ENCODE assay signal across 17 cellular contexts in the genomic region with DNA sequence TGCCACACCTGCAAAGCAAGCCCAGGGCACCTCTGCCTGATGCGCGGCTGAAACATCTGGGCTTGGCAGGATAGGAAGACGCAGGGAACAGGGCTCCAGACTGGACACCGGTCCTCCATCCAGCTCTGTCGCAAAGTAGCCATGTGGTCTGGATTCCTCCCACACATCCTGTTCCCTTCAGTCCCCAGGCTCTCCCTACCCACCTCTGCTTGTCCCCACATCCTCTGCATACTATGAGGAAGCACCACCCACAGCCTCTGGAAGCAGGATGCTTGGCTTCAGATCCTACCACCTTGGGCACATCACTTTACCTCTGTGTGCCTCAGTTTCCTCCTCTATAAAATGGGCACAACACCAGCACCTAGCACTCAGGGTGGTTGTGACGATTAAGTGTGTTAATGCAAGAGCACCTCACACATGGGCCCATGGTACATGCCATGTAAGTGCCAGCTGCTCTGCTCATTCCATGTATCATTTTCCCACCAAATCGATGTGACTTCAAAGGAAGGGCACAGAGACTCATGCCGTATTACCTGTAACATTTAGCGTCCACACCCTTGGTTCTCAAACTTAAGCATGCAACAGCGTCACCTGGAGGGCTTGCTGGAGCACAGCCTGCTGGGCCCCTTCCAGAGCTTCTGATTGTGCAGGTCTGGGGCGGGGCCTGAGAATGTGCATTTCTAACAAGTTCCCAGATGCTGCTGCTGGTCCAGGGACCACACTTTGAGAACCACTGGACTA.
A peak's percentile ranks its signal among the peaks of the same experiment; 100 is the strongest.
DNase-seq lines count a peak whose midpoint lies in the region; ATAC-seq, FAIRE-seq and TF ChIP-seq lines count a peak whose summit lies in the region.
"Had no signal": no experiment of that assay in that cellular context is flagged by ENCODE, and none has a peak within 500 bp of the region (broad histone marks: within the 10 kb centered on the region; RNA-seq: fewer than 3 reads in every experiment).

No MANE protein-coding gene starts in this region.

- H3K36me3 Mint-ChIP-seq in MCF 10A (ENCODE audit: insufficient read depth, unreplicated experiment) (peaks cover 5% of the 10 kb centered on the region), Calu3 (ENCODE audit: insufficient read depth, unreplicated experiment) (no peaks in the 10 kb centered on the region)
- H3K36me3 Mint-ChIP-seq in activated CD8-positive, alpha-beta T cell treated with anti-CD3 and anti-CD28 coated beads, Interleukin-2, amount 10 ng/mL, durations not matched to agents 7 days and 5 days (ENCODE audit: low read depth) = no peaks in the 10 kb centered on the region

- intact Hi-C loops in MCF 10A (cut with micrococcal nuclease) (no loop called here), mammary epithelial cell (cut with micrococcal nuclease) (no loop called here), Calu3 (cut with micrococcal nuclease; ENCODE audit: unreplicated experiment) (no loop called here)

- H2AFZ ChIP-seq in mammary epithelial cell (ENCODE audit: low read depth, low read length) = no peak overlapping the region

- TF ChIP-seq POLR2A in H54 (IDR thresholded peaks at IDR 0.05; ENCODE audit: low read depth, low read length) = no peak

- dilution Hi-C loops in mammary epithelial cell (cut with HindIII; ENCODE audit: low sequenced_read_pairs) = no loop called here

- no peaks in the 10 kb centered on the region for H3K36me3 ChIP-seq in mammary epithelial cell (ENCODE audit: insufficient read depth, low read length)
- H3K36me3 ChIP-seq: gastrocnemius medialis had no signal

- in situ Hi-C loops in mammary epithelial cell (cut with MboI; ENCODE audit: low sequenced_read_pairs in 2 of 2) = no loop called here

- H3K4me1 ChIP-seq in mammary epithelial cell (ENCODE audit: insufficient read depth, low read length) = no peaks in the 10 kb centered on the region
- H3K4me1 ChIP-seq: gastrocnemius medialis had no signal

- H3K4me3 ChIP-seq in mammary epithelial cell (replicated peaks in 1 of 3; ENCODE audit: insufficient read depth in 1 of 3, low read depth in 2 of 3, low read length in 3 of 3) = no peak overlapping the region
- H3K4me3 ChIP-seq: gastrocnemius medialis had no signal

- H3K4me2 ChIP-seq in mammary epithelial cell (ENCODE audit: insufficient read depth, low read depth, low read length) = no peak overlapping the region

- WGBS in mammary epithelial cell (ENCODE audit: low coverage, missing lambda C conversion rate) = 49% methylated on average over 11 of the region's 11 CpGs

- H4K20me1 ChIP-seq in mammary epithelial cell (ENCODE audit: insufficient read depth, low read length) = no peaks in the 10 kb centered on the region

- no peak overlapping the region for H3K9ac ChIP-seq in mammary epithelial cell (ENCODE audit: insufficient read depth, low read length)

- POLR2A ChIA-PET in MCF 10A (lab: Yijun Ruan, JAX) = interaction anchor here (0.6 kb wide), 1 partner anchor 8 kb away, joined by 3 read pairs; no protein-coding TSS in a partner anchor
- POLR2A ChIA-PET in activated CD8-positive, alpha-beta T cell treated with anti-CD3 and anti-CD28 coated beads, Interleukin-2, amount 10 ng/mL, durations not matched to agents 7 days and 5 days (lab: Charles Lee) = no interaction called here

- no peak overlapping the region for H3K27ac ChIP-seq in mammary epithelial cell (ENCODE audit: insufficient read depth, low read depth, low read length)
- H3K27ac ChIP-seq: gastrocnemius medialis had no signal

- TF ChIP-seq CTCF in MCF 10A (IDR thresholded peaks at IDR 0.05; ENCODE audit: unreplicated experiment) (peak; percentile 20), mammary epithelial cell (conservative IDR thresholded peaks at IDR 0.05 in 1 of 2, IDR thresholded peaks at IDR 0.05 in 1 of 2; ENCODE audit: extremely low read depth in 1 of 2, insufficient read depth in 1 of 2, low read depth in 1 of 2, low read length in 2 of 2) (peak in 1 of 2 donors; percentile 2), Calu3 (IDR thresholded peaks at IDR 0.05; ENCODE audit: unreplicated experiment) (no peak)

- H3K27ac Mint-ChIP-seq in MCF 10A (ENCODE audit: low read depth, unreplicated experiment) (no peak overlapping the region), Calu3 (ENCODE audit: unreplicated experiment) (no peak overlapping the region)
- no peak overlapping the region for H3K27ac Mint-ChIP-seq in activated CD8-positive, alpha-beta T cell treated with anti-CD3 and anti-CD28 coated beads, Interleukin-2, amount 10 ng/mL, durations not matched to agents 7 days and 5 days
- H3K27ac Mint-ChIP-seq: activated CD4-positive, alpha-beta T cell treated with anti-CD3 and anti-CD28 coated beads, Interleukin-2, amount 10 ng/mL, durations not matched to agents 24 days and 14 days; activated T-helper 2 cell treated with anti-CD3 and anti-CD28 coated beads, Interferon-gamma antibody, Interleukin-2, Interleukin-4, amounts not matched to agents 10 μg/mL and 5 μg/mL and 100 μg/mL, durations not matched to agents 14 hours and 24 hours and 36 hours; effector memory CD8-positive, alpha-beta T cell; stimulated activated naive CD8-positive, alpha-beta T cell treated with anti-CD3 and anti-CD28 coated beads, Interleukin-15, amount 100 ng/mL, for 72 hours had no signal

- H3K27me3 Mint-ChIP-seq in MCF 10A (ENCODE audit: insufficient read depth, unreplicated experiment) = peaks cover 60% of the 10 kb centered on the region
- H3K27me3 Mint-ChIP-seq in activated CD8-positive, alpha-beta T cell treated with anti-CD3 and anti-CD28 coated beads, Interleukin-2, amount 10 ng/mL, durations not matched to agents 7 days and 5 days (ENCODE audit: low read depth) = no peaks in the 10 kb centered on the region
- H3K27me3 Mint-ChIP-seq in Calu3 (ENCODE audit: unreplicated experiment) = peaks cover 79% of the 10 kb centered on the region
- H3K27me3 Mint-ChIP-seq: activated CD4-positive, alpha-beta T cell treated with anti-CD3 and anti-CD28 coated beads, Interleukin-2, amount 10 ng/mL, durations not matched to agents 24 days and 14 days had no signal

- no peaks in the 10 kb centered on the region for H3K79me2 ChIP-seq in mammary epithelial cell (ENCODE audit: insufficient read depth, low read length)

- no peak for DNase-seq in MCF 10A (ENCODE audit: unreplicated experiment)
- DNase-seq in mammary epithelial cell = no peak
- DNase-seq in NCI-H1436 (lab: John Stamatoyannopoulos, UW) = peak; percentile 88
- DNase-seq in activated CD8-positive, alpha-beta T cell treated with anti-CD3 and anti-CD28 coated beads, Interleukin-2, amount 10 ng/mL, durations not matched to agents 7 days and 5 days = peak; percentile 25
- DNase-seq in Calu3 = no peak
- DNase-seq in stimulated activated CD4-positive, alpha-beta T cell treated with anti-CD3 and anti-CD28 coated beads, Interleukin-1b, Interleukin-23, amount 100 ng/mL, for 48 hours = no peak
- DNase-seq in H54 (ENCODE audit: insufficient read length, low spot score) = no peak
- DNase-seq: activated CD4-positive, alpha-beta T cell treated with anti-CD3 and anti-CD28 coated beads, Interleukin-2, amount 10 ng/mL, durations not matched to agents 24 days and 14 days; C1 segment of cervical spinal cord; effector memory CD8-positive, alpha-beta T cell; gastrocnemius medialis; kidney; MM.1S; retina; stimulated activated naive CD8-positive, alpha-beta T cell treated with anti-CD3 and anti-CD28 coated beads, Interleukin-15, amount 100 ng/mL, for 72 hours had no signal

- no TSS peak for BruUV-seq in MCF 10A (replicated peaks; lab: Mats Ljungman, UMichigan)
- no TSS peak for BruUV-seq in mammary epithelial cell (replicated peaks; lab: Mats Ljungman, UMichigan)
- BruUV-seq in Calu3 (replicated peaks; lab: Mats Ljungman, UMichigan) = no TSS peak

- peaks cover 4% of the 10 kb centered on the region for H3K27me3 ChIP-seq in mammary epithelial cell (ENCODE audit: insufficient read depth, low read length)

- H3K9me3 Mint-ChIP-seq in MCF 10A (ENCODE audit: unreplicated experiment) (no peaks in the 10 kb centered on the region), Calu3 (ENCODE audit: low read depth, unreplicated experiment) (no peaks in the 10 kb centered on the region)
- H3K9me3 Mint-ChIP-seq in activated CD8-positive, alpha-beta T cell treated with anti-CD3 and anti-CD28 coated beads, Interleukin-2, amount 10 ng/mL, durations not matched to agents 7 days and 5 days (ENCODE audit: insufficient read depth) = no peaks in the 10 kb centered on the region
- H3K9me3 Mint-ChIP-seq: activated CD4-positive, alpha-beta T cell treated with anti-CD3 and anti-CD28 coated beads, Interleukin-2, amount 10 ng/mL, durations not matched to agents 24 days and 14 days; activated T-helper 2 cell treated with anti-CD3 and anti-CD28 coated beads, Interferon-gamma antibody, Interleukin-2, Interleukin-4, amounts not matched to agents 10 μg/mL and 5 μg/mL and 100 μg/mL, durations not matched to agents 14 hours and 24 hours and 36 hours; effector memory CD8-positive, alpha-beta T cell; stimulated activated naive CD8-positive, alpha-beta T cell treated with anti-CD3 and anti-CD28 coated beads, Interleukin-15, amount 100 ng/mL, for 72 hours had no signal

- no peak for FAIRE-seq in H54 (lab: Jason Lieb, UNC)
- FAIRE-seq: kidney had no signal

- ATAC-seq in activated CD8-positive, alpha-beta T cell treated with anti-CD3 and anti-CD28 coated beads, Interleukin-2, amount 10 ng/mL, durations not matched to agents 7 days and 5 days = no peak
- ATAC-seq in GM21786 (IDR thresholded peaks at IDR 0.05; ENCODE audit: unreplicated experiment) = no peak
- ATAC-seq: effector memory CD8-positive, alpha-beta T cell; gastrocnemius medialis; stimulated activated naive CD8-positive, alpha-beta T cell treated with anti-CD3 and anti-CD28 coated beads, Interleukin-15, amount 100 ng/mL, for 72 hours had no signal

- H3K4me3 Mint-ChIP-seq in MCF 10A (ENCODE audit: unreplicated experiment) (no peak overlapping the region), Calu3 (ENCODE audit: low read depth, unreplicated experiment) (no peak overlapping the region)
- H3K4me3 Mint-ChIP-seq in activated CD8-positive, alpha-beta T cell treated with anti-CD3 and anti-CD28 coated beads, Interleukin-2, amount 10 ng/mL, durations not matched to agents 7 days and 5 days = no peak overlapping the region
- H3K4me3 Mint-ChIP-seq: activated CD4-positive, alpha-beta T cell treated with anti-CD3 and anti-CD28 coated beads, Interleukin-2, amount 10 ng/mL, durations not matched to agents 24 days and 14 days; effector memory CD8-positive, alpha-beta T cell; stimulated activated naive CD8-positive, alpha-beta T cell treated with anti-CD3 and anti-CD28 coated beads, Interleukin-15, amount 100 ng/mL, for 72 hours had no signal

- no peaks in the 10 kb centered on the region for H3K9me3 ChIP-seq in mammary epithelial cell (replicated peaks; ENCODE audit: insufficient read depth, low read length)
- H3K9me3 ChIP-seq: gastrocnemius medialis had no signal

- CTCF ChIA-PET in MCF 10A (lab: Yijun Ruan, JAX) = interaction anchor here (0.6 kb wide), 1 partner anchor 437 kb away, joined by 5 read pairs; no protein-coding TSS in a partner anchor
- CTCF ChIA-PET in mammary epithelial cell (lab: Charles Lee; ENCODE audit: low non-redundant PET) = no interaction called here
- CTCF ChIA-PET in activated CD8-positive, alpha-beta T cell treated with anti-CD3 and anti-CD28 coated beads, Interleukin-2, amount 10 ng/mL, durations not matched to agents 7 days and 5 days (lab: Charles Lee) = interaction anchor here (1.0 kb wide), 1 partner anchor 136 kb away, joined by 3 read pairs; no protein-coding TSS in a partner anchor
- CTCF ChIA-PET in Calu3 (lab: Charles Lee) = interaction anchor here (1.1 to 1.2 kb wide), 2 partner anchors 15 to 37 kb away, joined by 4 to 5 read pairs; no protein-coding TSS in a partner anchor

- H3K4me1 Mint-ChIP-seq in MCF 10A (ENCODE audit: insufficient read depth, unreplicated experiment) (peaks cover 4% of the 10 kb centered on the region), Calu3 (ENCODE audit: low read depth, unreplicated experiment) (no peaks in the 10 kb centered on the region)
- H3K4me1 Mint-ChIP-seq in activated CD8-positive, alpha-beta T cell treated with anti-CD3 and anti-CD28 coated beads, Interleukin-2, amount 10 ng/mL, durations not matched to agents 7 days and 5 days (ENCODE audit: low read depth) = peaks cover 4% of the 10 kb centered on the region
- H3K4me1 Mint-ChIP-seq: activated CD4-positive, alpha-beta T cell treated with anti-CD3 and anti-CD28 coated beads, Interleukin-2, amount 10 ng/mL, durations not matched to agents 24 days and 14 days had no signal

Comparison
In these comparisons a context has a peak if more than half of its experiments do, and no peak if none do; other contexts are left out.
1. DNase-seq: peak in NCI-H1436 (single experiment) and activated CD8-positive, alpha-beta T cell treated with anti-CD3 and anti-CD28 coated beads, Interleukin-2, amount 10 ng/mL, durations not matched to agents 7 days and 5 days (single experiment); none in MCF 10A (single experiment), mammary epithelial cell (single experiment), Calu3 (single experiment), stimulated activated CD4-positive, alpha-beta T cell treated with anti-CD3 and anti-CD28 coated beads, Interleukin-1b, Interleukin-23, amount 100 ng/mL, for 48 hours (single experiment) and H54 (single experiment).